Comparison of ENCODE assay signal across 1 cellular context in the genomic region with DNA sequence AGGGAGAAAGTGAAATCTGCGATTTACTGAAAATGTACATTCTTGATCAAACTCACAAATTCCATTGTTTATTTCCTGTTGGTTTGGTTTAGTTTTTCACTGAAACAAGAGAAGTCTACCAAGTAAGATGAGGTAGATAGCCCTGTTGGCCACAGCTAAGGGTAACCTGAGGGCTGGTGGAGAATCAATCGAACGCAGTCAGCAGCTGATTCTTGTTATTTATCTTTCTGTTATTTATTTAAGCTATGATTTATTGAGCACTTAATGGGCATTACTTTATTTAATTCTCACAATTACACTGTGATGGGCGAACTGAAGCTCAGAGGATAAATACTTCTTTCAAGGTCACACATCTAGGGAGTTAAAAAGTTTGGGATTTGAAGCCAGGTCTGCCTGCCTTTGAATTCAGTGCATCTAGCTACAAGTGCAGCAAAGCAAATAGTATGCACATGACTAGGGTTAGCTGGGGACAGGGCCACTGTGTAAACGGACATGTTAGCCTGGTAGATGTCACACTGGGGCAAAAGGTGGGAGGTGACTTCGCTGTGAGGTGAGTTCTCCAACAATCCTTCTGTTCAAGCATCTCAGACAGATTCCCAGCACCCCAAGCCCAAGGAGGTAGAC.
TF ChIP-seq lines count a peak whose summit lies in the region.

No MANE protein-coding gene starts in this region.

TF ChIP-seq in HepG2, 621 proteins besides CTCF, POLR2A, EP300 and RAD21 (continued from another document and continues in another):
- TF ChIP-seq NONO (IDR thresholded peaks at IDR 0.05) (no peak), NONO (CRISPR knock-in tag; conservative IDR thresholded peaks at IDR 0.05) (no peak), ATAD3A (CRISPR knock-in tag; IDR thresholded peaks at IDR 0.05) (no peak), TOE1 (CRISPR knock-in tag; IDR thresholded peaks at IDR 0.05) (no peak), SKI (IDR thresholded peaks at IDR 0.05; ENCODE audit: partially characterized antibody) (peak; percentile 24), ZSCAN12 (CRISPR knock-in tag; IDR thresholded peaks at IDR 0.05) (no peak), GLMP (CRISPR knock-in tag; IDR thresholded peaks at IDR 0.05; ENCODE audit: borderline replicate concordance) (no peak), ZNF597 (CRISPR knock-in tag; IDR thresholded peaks at IDR 0.05) (no peak), ZNF292 (CRISPR knock-in tag; IDR thresholded peaks at IDR 0.05; ENCODE audit: borderline replicate concordance, low read depth) (peak; percentile 61; the same call in 1 of the 2 replicates), THAP11 (CRISPR knock-in tag; IDR thresholded peaks at IDR 0.05) (0 out of 2 replicates have a peak, but pooled peaks have one; percentile 42), ZBTB42 (CRISPR knock-in tag; IDR thresholded peaks at IDR 0.05) (no peak), ZMYM4 (CRISPR knock-in tag; IDR thresholded peaks at IDR 0.05) (peak; percentile 67), ZNF644 (CRISPR knock-in tag; IDR thresholded peaks at IDR 0.05; ENCODE audit: low read depth) (0 out of 2 replicates have a peak, but pooled peaks have one; percentile 48), KLF16 (CRISPR knock-in tag; IDR thresholded peaks at IDR 0.05) (0 out of 4 replicates have a peak, but pooled peaks of 1 of the 2 experiments have one; percentile 22), RXRA (CRISPR knock-in tag; IDR thresholded peaks at IDR 0.05) (peak; percentile 97; the same call in 1 of the 2 replicates), SAP130 (CRISPR knock-in tag; IDR thresholded peaks at IDR 0.05; ENCODE audit: low read depth) (peak; percentile 67), LRRFIP1 (CRISPR knock-in tag; conservative IDR thresholded peaks at IDR 0.05) (no peak), ZNF350 (CRISPR knock-in tag; IDR thresholded peaks at IDR 0.05; ENCODE audit: borderline replicate concordance, low read depth) (no peak), XRCC5 (optimal IDR thresholded peaks at IDR 0.05; ENCODE audit: low read length) (peak; percentile 36), CREM (IDR thresholded peaks at IDR 0.05) (no peak), CREM (CRISPR knock-in tag; IDR thresholded peaks at IDR 0.05) (no peak), MAFF (IDR thresholded peaks at IDR 0.05; ENCODE audit: low read depth, low read length) (no peak), BRCA1 (CRISPR knock-in tag; IDR thresholded peaks at IDR 0.05) (no peak), ZNF281 (CRISPR knock-in tag; IDR thresholded peaks at IDR 0.05; ENCODE audit: borderline replicate concordance) (no peak), ATF7-NPFF (CRISPR knock-in tag; IDR thresholded peaks at IDR 0.05; ENCODE audit: low read depth) (no peak), JUNB (CRISPR knock-in tag; IDR thresholded peaks at IDR 0.05; ENCODE audit: borderline replicate concordance) (no peak), ZNF513 (CRISPR knock-in tag; conservative IDR thresholded peaks at IDR 0.05) (no peak), ZNF24 (IDR thresholded peaks at IDR 0.05) (no peak), PATZ1 (CRISPR knock-in tag; IDR thresholded peaks at IDR 0.05) (0 out of 2 replicates have a peak, but pooled peaks have one; percentile 27), ZMAT3 (CRISPR knock-in tag; conservative IDR thresholded peaks at IDR 0.05) (no peak), STAG1 (CRISPR knock-in tag; IDR thresholded peaks at IDR 0.05) (peak; percentile 13; the same call in 1 of the 2 replicates), MTF1 (CRISPR knock-in tag; IDR thresholded peaks at IDR 0.05) (no peak), FOXP1 (IDR thresholded peaks at IDR 0.05) (no peak), FOXP1 (CRISPR knock-in tag; IDR thresholded peaks at IDR 0.05) (peak; percentile 33; the same call in 1 of the 2 replicates), ZNF563 (CRISPR knock-in tag; IDR thresholded peaks at IDR 0.05) (no peak), SIN3B (IDR thresholded peaks at IDR 0.05; ENCODE audit: low read length) (no peak), ZKSCAN5 (CRISPR knock-in tag; IDR thresholded peaks at IDR 0.05) (no peak), MIXL1 (CRISPR knock-in tag; IDR thresholded peaks at IDR 0.05) (peak; percentile 58), MED1 (CRISPR knock-in tag; IDR thresholded peaks at IDR 0.05) (peak; percentile 91), GATAD1 (CRISPR knock-in tag; IDR thresholded peaks at IDR 0.05) (no peak; the same call in 1 of the 2 replicates), ZNF577 (CRISPR knock-in tag; IDR thresholded peaks at IDR 0.05; ENCODE audit: borderline replicate concordance, low read depth) (no peak), FOXO1 (CRISPR knock-in tag; IDR thresholded peaks at IDR 0.05) (peak; percentile 60), ZSCAN31 (CRISPR knock-in tag; IDR thresholded peaks at IDR 0.05; ENCODE audit: low read depth) (no peak)
- TF ChIP-seq, protein P1, sequence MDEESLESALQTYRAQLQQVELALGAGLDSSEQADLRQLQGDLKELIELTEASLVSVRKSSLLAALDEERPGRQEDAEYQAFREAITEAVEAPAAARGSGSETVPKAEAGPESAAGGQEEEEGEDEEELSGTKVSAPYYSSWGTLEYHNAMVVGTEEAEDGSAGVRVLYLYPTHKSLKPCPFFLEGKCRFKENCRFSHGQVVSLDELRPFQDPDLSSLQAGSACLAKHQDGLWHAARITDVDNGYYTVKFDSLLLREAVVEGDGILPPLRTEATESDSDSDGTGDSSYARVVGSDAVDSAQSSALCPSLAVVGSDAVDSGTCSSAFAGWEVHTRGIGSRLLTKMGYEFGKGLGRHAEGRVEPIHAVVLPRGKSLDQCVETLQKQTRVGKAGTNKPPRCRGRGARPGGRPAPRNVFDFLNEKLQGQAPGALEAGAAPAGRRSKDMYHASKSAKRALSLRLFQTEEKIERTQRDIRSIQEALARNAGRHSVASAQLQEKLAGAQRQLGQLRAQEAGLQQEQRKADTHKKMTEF (CRISPR knock-in tag; IDR thresholded peaks at IDR 0.05), result 0 out of 2 replicates have a peak, but pooled peaks have one; percentile 37
- TF ChIP-seq, protein P2, sequence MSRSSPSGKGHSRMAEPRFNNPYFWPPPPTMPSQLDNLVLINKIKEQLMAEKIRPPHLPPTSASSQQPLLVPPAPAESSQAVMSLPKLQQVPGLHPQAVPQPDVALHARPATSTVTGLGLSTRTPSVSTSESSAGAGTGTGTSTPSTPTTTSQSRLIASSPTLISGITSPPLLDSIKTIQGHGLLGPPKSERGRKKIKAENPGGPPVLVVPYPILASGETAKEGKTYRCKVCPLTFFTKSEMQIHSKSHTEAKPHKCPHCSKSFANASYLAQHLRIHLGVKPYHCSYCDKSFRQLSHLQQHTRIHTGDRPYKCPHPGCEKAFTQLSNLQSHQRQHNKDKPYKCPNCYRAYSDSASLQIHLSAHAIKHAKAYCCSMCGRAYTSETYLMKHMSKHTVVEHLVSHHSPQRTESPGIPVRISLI (CRISPR knock-in tag; IDR thresholded peaks at IDR 0.05; ENCODE audit: borderline replicate concordance), result no peak
- TF ChIP-seq, protein P3, sequence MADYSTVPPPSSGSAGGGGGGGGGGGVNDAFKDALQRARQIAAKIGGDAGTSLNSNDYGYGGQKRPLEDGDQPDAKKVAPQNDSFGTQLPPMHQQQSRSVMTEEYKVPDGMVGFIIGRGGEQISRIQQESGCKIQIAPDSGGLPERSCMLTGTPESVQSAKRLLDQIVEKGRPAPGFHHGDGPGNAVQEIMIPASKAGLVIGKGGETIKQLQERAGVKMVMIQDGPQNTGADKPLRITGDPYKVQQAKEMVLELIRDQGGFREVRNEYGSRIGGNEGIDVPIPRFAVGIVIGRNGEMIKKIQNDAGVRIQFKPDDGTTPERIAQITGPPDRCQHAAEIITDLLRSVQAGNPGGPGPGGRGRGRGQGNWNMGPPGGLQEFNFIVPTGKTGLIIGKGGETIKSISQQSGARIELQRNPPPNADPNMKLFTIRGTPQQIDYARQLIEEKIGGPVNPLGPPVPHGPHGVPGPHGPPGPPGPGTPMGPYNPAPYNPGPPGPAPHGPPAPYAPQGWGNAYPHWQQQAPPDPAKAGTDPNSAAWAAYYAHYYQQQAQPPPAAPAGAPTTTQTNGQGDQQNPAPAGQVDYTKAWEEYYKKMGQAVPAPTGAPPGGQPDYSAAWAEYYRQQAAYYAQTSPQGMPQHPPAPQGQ (CRISPR knock-in tag; IDR thresholded peaks at IDR 0.05; ENCODE audit: borderline replicate concordance), result no peak
- TF ChIP-seq, protein P4, sequence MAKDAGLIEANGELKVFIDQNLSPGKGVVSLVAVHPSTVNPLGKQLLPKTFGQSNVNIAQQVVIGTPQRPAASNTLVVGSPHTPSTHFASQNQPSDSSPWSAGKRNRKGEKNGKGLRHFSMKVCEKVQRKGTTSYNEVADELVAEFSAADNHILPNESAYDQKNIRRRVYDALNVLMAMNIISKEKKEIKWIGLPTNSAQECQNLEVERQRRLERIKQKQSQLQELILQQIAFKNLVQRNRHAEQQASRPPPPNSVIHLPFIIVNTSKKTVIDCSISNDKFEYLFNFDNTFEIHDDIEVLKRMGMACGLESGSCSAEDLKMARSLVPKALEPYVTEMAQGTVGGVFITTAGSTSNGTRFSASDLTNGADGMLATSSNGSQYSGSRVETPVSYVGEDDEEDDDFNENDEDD (CRISPR knock-in tag; IDR thresholded peaks at IDR 0.05; ENCODE audit: borderline replicate concordance), result no peak
